ENCODE assay signal across 33 cellular contexts in genomic region chr13:98263841-98264240, GRCh38.
"Had no signal": no experiment of that assay in that cellular context is flagged by ENCODE, and none has a peak within 500 bp of the region (broad histone marks: within the 10 kb centered on the region; RNA-seq: fewer than 3 reads in every experiment).

No MANE protein-coding gene starts in this region.

- H3K4me3 ChIP-seq: adrenal gland, MG63, SJSA1 had no signal

- ATAC-seq: activated CD8-positive, alpha-beta T cell treated with anti-CD3 and anti-CD28 coated beads, Interleukin-2, amount 10 ng/mL, durations not matched to agents 7 days and 5 days; Panc1 had no signal

- H3K27me3 Mint-ChIP-seq: activated CD4-positive, alpha-beta T cell treated with anti-CD3 and anti-CD28 coated beads, Interleukin-2, amount 10 ng/mL, durations not matched to agents 24 days and 14 days; activated naive CD4-positive, alpha-beta T cell treated with anti-CD3 and anti-CD28 coated beads, Interleukin-2, amount 50 U/mL, for 24 hours; brain had no signal

- H3K36me3 Mint-ChIP-seq: activated naive CD4-positive, alpha-beta T cell treated with anti-CD3 and anti-CD28 coated beads, Interleukin-2, amount 50 U/mL, for 24 hours had no signal

- H3K4me3 Mint-ChIP-seq: activated CD4-positive, alpha-beta T cell treated with anti-CD3 and anti-CD28 coated beads, Interleukin-2, amount 10 ng/mL, durations not matched to agents 24 days and 14 days; activated CD8-positive, alpha-beta T cell treated with anti-CD3 and anti-CD28 coated beads, Interleukin-2, amount 10 ng/mL, durations not matched to agents 7 days and 5 days; activated naive CD4-positive, alpha-beta T cell treated with anti-CD3 and anti-CD28 coated beads, Interleukin-2, amount 50 U/mL, for 24 hours; activated T-cell treated with anti-CD3 and anti-CD28 coated beads, Interleukin-2, amount 50 U/mL, for 24 hours; brain; T-helper 1 cell treated with Interleukin-12 subunit alpha and Interleukin-12 subunit beta and Interleukin-4 antibody, amounts not matched to agents 30 μg/mL and 1 μg/mL, for 36 hours; T-helper 2 cell treated with Interferon-gamma antibody and Interleukin-4, amounts not matched to agents 5 μg/mL and 100 μg/mL, for 36 hours had no signal

- H3K4me2 ChIP-seq: SK-N-SH had no signal

- H3K36me3 ChIP-seq: adrenal gland, MG63 had no signal

- H3K9me3 Mint-ChIP-seq: activated CD4-positive, alpha-beta T cell treated with anti-CD3 and anti-CD28 coated beads, Interleukin-2, amount 10 ng/mL, durations not matched to agents 24 days and 14 days; activated naive CD4-positive, alpha-beta T cell treated with anti-CD3 and anti-CD28 coated beads, Interleukin-2, amount 50 U/mL, for 24 hours; activated T-cell treated with anti-CD3 and anti-CD28 coated beads, Interleukin-2, amount 50 U/mL, for 24 hours; activated T-helper 2 cell treated with anti-CD3 and anti-CD28 coated beads, Interferon-gamma antibody, Interleukin-2, Interleukin-4, amounts not matched to agents 10 μg/mL and 5 μg/mL and 100 μg/mL, durations not matched to agents 14 hours and 24 hours and 36 hours; brain; T-helper 1 cell treated with Interleukin-12 subunit alpha and Interleukin-12 subunit beta and Interleukin-4 antibody, amounts not matched to agents 30 μg/mL and 1 μg/mL, for 36 hours; T-helper 2 cell treated with Interferon-gamma antibody and Interleukin-4, amounts not matched to agents 5 μg/mL and 100 μg/mL, for 36 hours had no signal

- H3K27ac ChIP-seq: adrenal gland, SJSA1, WERI-Rb-1 had no signal

- H3K4me1 Mint-ChIP-seq: activated CD4-positive, alpha-beta T cell treated with anti-CD3 and anti-CD28 coated beads, Interleukin-2, amount 10 ng/mL, durations not matched to agents 24 days and 14 days; activated naive CD4-positive, alpha-beta T cell treated with anti-CD3 and anti-CD28 coated beads, Interleukin-2, amount 50 U/mL, for 24 hours had no signal

- H3K27me3 ChIP-seq: adrenal gland, MG63, SJSA1 had no signal

- H3K27ac Mint-ChIP-seq: activated CD4-positive, alpha-beta T cell treated with anti-CD3 and anti-CD28 coated beads, Interleukin-2, amount 10 ng/mL, durations not matched to agents 24 days and 14 days; activated CD8-positive, alpha-beta T cell treated with anti-CD3 and anti-CD28 coated beads, Interleukin-2, amount 10 ng/mL, durations not matched to agents 7 days and 5 days; activated naive CD4-positive, alpha-beta T cell treated with anti-CD3 and anti-CD28 coated beads, Interleukin-2, amount 50 U/mL, for 24 hours; activated T-cell treated with anti-CD3 and anti-CD28 coated beads, Interleukin-2, amount 50 U/mL, for 24 hours; activated T-helper 2 cell treated with anti-CD3 and anti-CD28 coated beads, Interferon-gamma antibody, Interleukin-2, Interleukin-4, amounts not matched to agents 10 μg/mL and 5 μg/mL and 100 μg/mL, durations not matched to agents 14 hours and 24 hours and 36 hours; brain; T-helper 1 cell treated with Interleukin-12 subunit alpha and Interleukin-12 subunit beta and Interleukin-4 antibody, amounts not matched to agents 30 μg/mL and 1 μg/mL, for 36 hours; T-helper 2 cell treated with Interferon-gamma antibody and Interleukin-4, amounts not matched to agents 5 μg/mL and 100 μg/mL, for 36 hours had no signal

- H3K9me3 ChIP-seq: adrenal gland, MG63, SJSA1, SK-N-SH had no signal

- FAIRE-seq: astrocyte, bronchial epithelial cell had no signal

- DNase-seq: activated CD4-positive, alpha-beta T cell treated with anti-CD3 and anti-CD28 coated beads for 1 hour; activated CD4-positive, alpha-beta T cell treated with anti-CD3 and anti-CD28 coated beads, Interleukin-2, amount 10 ng/mL, durations not matched to agents 24 days and 14 days; activated CD4-positive, alpha-beta T cell treated with anti-CD3 and anti-CD28 coated beads, Interleukin-2, amount 50 U/mL, for 4 hours; activated CD4-positive, CD25-positive, alpha-beta regulatory T cell; activated CD8-positive, alpha-beta T cell treated with anti-CD3 and anti-CD28 coated beads, Interleukin-2, amount 10 ng/mL, durations not matched to agents 7 days and 5 days; activated gamma-delta T cell; activated naive CD4-positive, alpha-beta T cell treated with Interleukin-2 at 50 U/mL for 16 hours; activated T-cell treated with anti-CD3 and anti-CD28 coated beads, Interleukin-2, amount 50 U/mL, for 24 hours; adrenal gland; caudate nucleus; Kasumi-1; KG1; MG63; NCI-H1048; NCI-H1105 treated with DMSO at 0.1 percent for 48 hours; NCI-H1436; NCI-H1694; NCI-H2029; NCI-H345; NCI-H524 treated with DMSO at 0.1 percent for 48 hours; RPMI8226; SHP77 treated with DMSO at 0.1 percent for 48 hours; SK-N-SH; WERI-Rb-1 had no signal

- H3K9ac ChIP-seq: SK-N-SH had no signal
